ENCODE assay signal across 13 cellular contexts in the genomic region with DNA sequence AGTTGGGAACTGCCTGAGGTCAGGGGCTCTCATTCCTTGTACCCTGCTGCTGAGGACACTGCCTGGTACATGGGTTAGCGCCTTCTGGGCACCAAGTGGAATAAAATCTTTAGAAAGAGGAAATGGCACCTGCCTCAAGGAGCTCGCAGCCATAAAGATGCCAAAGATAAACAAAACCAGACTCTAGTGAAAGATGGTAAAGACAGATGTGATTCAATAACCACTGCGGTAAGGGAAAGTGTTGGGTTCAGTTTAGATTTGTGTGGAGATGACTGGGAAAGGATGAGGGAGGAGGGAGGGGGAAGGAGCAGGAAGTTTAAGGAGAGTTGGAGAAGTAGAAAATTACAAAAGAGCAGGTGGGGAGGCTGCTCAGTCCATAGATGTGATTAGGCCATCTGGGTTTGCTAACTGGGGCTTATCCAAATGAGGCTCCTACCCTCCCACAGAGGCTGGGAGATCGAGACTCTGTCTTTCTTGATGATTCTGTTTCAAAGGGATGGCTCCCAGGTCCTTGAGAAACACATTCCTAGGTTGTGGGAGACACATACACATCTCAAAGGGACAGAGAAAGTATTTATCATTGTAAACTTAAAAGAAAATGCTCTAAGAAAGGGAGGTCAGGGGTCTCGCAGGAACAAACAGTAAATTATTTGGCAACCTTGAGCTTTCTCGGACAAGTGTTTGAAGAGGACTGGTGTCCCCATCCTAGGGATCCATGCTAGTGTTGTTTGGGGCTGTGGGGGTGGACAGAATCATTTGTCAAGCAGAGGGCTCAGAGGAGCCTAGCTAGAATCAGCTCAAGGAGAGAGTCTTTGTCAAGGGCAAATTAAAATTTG.
A peak's percentile ranks its signal among the peaks of the same experiment; 100 is the strongest.
DNase-seq lines count a peak whose midpoint lies in the region; ATAC-seq and TF ChIP-seq lines count a peak whose summit lies in the region.
"Had no signal": no experiment of that assay in that cellular context is flagged by ENCODE, and none has a peak within 500 bp of the region (broad histone marks: within the 10 kb centered on the region; RNA-seq: fewer than 3 reads in every experiment).

No MANE protein-coding gene starts in this region.

- peak overlapping the region; percentile 30 for H3K27ac Mint-ChIP-seq in activated naive CD4-positive, alpha-beta T cell treated with anti-CD3 and anti-CD28 coated beads, Interleukin-2, amount 50 U/mL, for 24 hours
- peak overlapping the region; percentile 9 to 50 for H3K27ac Mint-ChIP-seq in stimulated activated naive CD8-positive, alpha-beta T cell treated with anti-CD3 and anti-CD28 coated beads, Interleukin-15, amount 100 ng/mL, for 72 hours

- H3K4me1 Mint-ChIP-seq in activated naive CD4-positive, alpha-beta T cell treated with anti-CD3 and anti-CD28 coated beads, Interleukin-2, amount 50 U/mL, for 24 hours = peaks cover 7% of the 10 kb centered on the region
- H3K4me1 Mint-ChIP-seq in stimulated activated naive CD8-positive, alpha-beta T cell treated with anti-CD3 and anti-CD28 coated beads, Interleukin-15, amount 100 ng/mL, for 72 hours = peaks cover 22% of the 10 kb centered on the region

- TF ChIP-seq CTCF in LNCaP clone FGC (IDR thresholded peaks at IDR 0.05; ENCODE audit: control insufficient read depth, extremely low read depth, insufficient read depth) (no peak), colonic mucosa (IDR thresholded peaks at IDR 0.05) (no peak)

- H3K27me3 Mint-ChIP-seq in activated naive CD4-positive, alpha-beta T cell treated with anti-CD3 and anti-CD28 coated beads, Interleukin-2, amount 50 U/mL, for 24 hours = no peaks in the 10 kb centered on the region
- no peaks in the 10 kb centered on the region for H3K27me3 Mint-ChIP-seq in stimulated activated naive CD8-positive, alpha-beta T cell treated with anti-CD3 and anti-CD28 coated beads, Interleukin-15, amount 100 ng/mL, for 72 hours

- intact Hi-C loops in colonic mucosa (cut with DNase I) = no loop called here

- peaks cover 32% of the 10 kb centered on the region for H3K36me3 Mint-ChIP-seq in activated naive CD4-positive, alpha-beta T cell treated with anti-CD3 and anti-CD28 coated beads, Interleukin-2, amount 50 U/mL, for 24 hours

- H3K9me3 ChIP-seq in colonic mucosa = no peaks in the 10 kb centered on the region
- H3K9me3 ChIP-seq: lower lobe of right lung, testis had no signal

- no peaks in the 10 kb centered on the region for H3K9me3 Mint-ChIP-seq in activated naive CD4-positive, alpha-beta T cell treated with anti-CD3 and anti-CD28 coated beads, Interleukin-2, amount 50 U/mL, for 24 hours
- H3K9me3 Mint-ChIP-seq in stimulated activated naive CD8-positive, alpha-beta T cell treated with anti-CD3 and anti-CD28 coated beads, Interleukin-15, amount 100 ng/mL, for 72 hours = no peaks in the 10 kb centered on the region

- no peak overlapping the region for H3K4me3 Mint-ChIP-seq in activated naive CD4-positive, alpha-beta T cell treated with anti-CD3 and anti-CD28 coated beads, Interleukin-2, amount 50 U/mL, for 24 hours
- no peak overlapping the region for H3K4me3 Mint-ChIP-seq in stimulated activated naive CD8-positive, alpha-beta T cell treated with anti-CD3 and anti-CD28 coated beads, Interleukin-15, amount 100 ng/mL, for 72 hours

- ATAC-seq in stimulated activated naive CD8-positive, alpha-beta T cell treated with anti-CD3 and anti-CD28 coated beads, Interleukin-15, amount 100 ng/mL, for 72 hours = no peak
- no peak for ATAC-seq in GM21529 (IDR thresholded peaks at IDR 0.05; ENCODE audit: unreplicated experiment)
- ATAC-seq: lower lobe of right lung had no signal

- DNase-seq in activated naive CD4-positive, alpha-beta T cell (lab: John Stamatoyannopoulos, UW) = no peak
- DNase-seq in LNCaP clone FGC (ENCODE audit: low read depth) (peak; percentile 33), colonic mucosa (peak; percentile 37), cerebellar nuclear complex (lab: John Stamatoyannopoulos, UW) (no peak), mesenteric fat pad (ENCODE audit: low spot score) (no peak)
- DNase-seq in stimulated activated naive CD8-positive, alpha-beta T cell treated with anti-CD3 and anti-CD28 coated beads, Interleukin-15, amount 100 ng/mL, for 72 hours = no peak
- DNase-seq: lower lobe of right lung, NCI-H1048, OCI-M1, T1000, testis had no signal

- no peak overlapping the region for H3K9ac ChIP-seq in colonic mucosa (ENCODE audit: low read depth in 2 of 2, low read length in 2 of 2)

- H3K4me3 ChIP-seq in LNCaP clone FGC (ENCODE audit: low read depth, low read length) (no peak overlapping the region), colonic mucosa (no peak overlapping the region)
- H3K4me3 ChIP-seq: lower lobe of right lung, testis had no signal

- no peak overlapping the region for H3K27ac ChIP-seq in colonic mucosa
- H3K27ac ChIP-seq: lower lobe of right lung, testis had no signal

- no peaks in the 10 kb centered on the region for H3K4me1 ChIP-seq in colonic mucosa
- H3K4me1 ChIP-seq: lower lobe of right lung, testis had no signal

- H3K36me3 ChIP-seq in colonic mucosa = peaks cover 14% of the 10 kb centered on the region

- no peaks in the 10 kb centered on the region for H3K27me3 ChIP-seq in colonic mucosa
- H3K27me3 ChIP-seq: testis had no signal

Comparison
In these comparisons a context has a peak if more than half of its experiments do, and no peak if none do; other contexts are left out.
1. DNase-seq: peak in LNCaP clone FGC (single experiment) and colonic mucosa (single experiment); none in activated naive CD4-positive, alpha-beta T cell (0 of 4), stimulated activated naive CD8-positive, alpha-beta T cell treated with anti-CD3 and anti-CD28 coated beads, Interleukin-15, amount 100 ng/mL, for 72 hours (0 of 2), cerebellar nuclear complex (0 of 2) and mesenteric fat pad (single experiment).